9 cellular contexts compared by ENCODE assay signal in genomic region chr2:20559277-20559676, GRCh38.
"Had no signal": no experiment of that assay in that cellular context is flagged by ENCODE, and none has a peak within 500 bp of the region (broad histone marks: within the 10 kb centered on the region; RNA-seq: fewer than 3 reads in every experiment).

No MANE protein-coding gene starts in this region.

- H3K4me3 Mint-ChIP-seq: GM23338, H9, HFFc6 had no signal

- FAIRE-seq: H1, H54, K562 had no signal

- H2AFZ ChIP-seq: GM23338 had no signal

- H3K9me3 Mint-ChIP-seq: GM23338, HFFc6 had no signal

- H3K4me3 ChIP-seq: GM23338, K562 had no signal

- H3K27ac Mint-ChIP-seq: GM23338, H9, HFFc6 had no signal

- DNase-seq: H9, HCEC 1CT, HFFc6, IMR-90, KG1 had no signal

- H3K4me2 ChIP-seq: GM23338 had no signal

- ATAC-seq: GM23338, K562 had no signal
